In the genomic region with DNA sequence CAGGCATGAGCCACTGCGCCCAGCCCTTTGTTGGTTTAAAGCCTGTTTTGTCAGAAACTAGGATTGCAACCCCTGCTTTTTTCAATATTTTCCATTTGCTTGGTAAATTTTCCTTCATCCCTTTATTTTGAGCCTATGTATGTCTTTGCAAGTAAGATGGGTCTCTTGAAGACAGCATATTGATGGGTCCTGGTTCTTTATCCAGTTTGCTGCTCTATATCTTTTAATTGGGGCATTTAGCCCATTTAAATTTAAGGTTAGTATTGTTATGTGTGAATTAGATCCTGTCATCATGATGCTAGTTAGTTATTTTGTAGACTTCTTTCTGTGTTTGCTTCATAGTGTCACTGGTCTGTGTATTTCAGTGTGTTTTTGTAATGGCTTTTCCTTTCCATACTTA, we compare ENCODE assay signal across 8 cellular contexts.
"Had no signal": no experiment of that assay in that cellular context is flagged by ENCODE, and none has a peak within 500 bp of the region (broad histone marks: within the 10 kb centered on the region; RNA-seq: fewer than 3 reads in every experiment).

No MANE protein-coding gene starts in this region.

- H3K4me3 ChIP-seq: GM23248, GM23338, HAP-1 had no signal

- H3K9me3 ChIP-seq: HAP-1 had no signal

- H3K36me3 ChIP-seq: HAP-1 had no signal

- H3K27ac ChIP-seq: GM23248 had no signal

- DNase-seq: GM23248, GOT3, H7, H9, HCEC 1CT, HFFc6 had no signal

- H3K4me1 ChIP-seq: HAP-1 had no signal
